1 cellular context compared by ENCODE assay signal in genomic region chr6:105688573-105688972, GRCh38.
TF ChIP-seq lines count a peak whose summit lies in the region.

No MANE protein-coding gene starts in this region.

TF ChIP-seq in GM12878, 131 proteins besides CTCF, POLR2A, EP300 and RAD21 (continued from another document):
- TF ChIP-seq USF2 (IDR thresholded peaks at IDR 0.05; ENCODE audit: borderline replicate concordance, low read depth, low read length) (no peak), PKNOX1 (IDR thresholded peaks at IDR 0.05) (peak; percentile 37; the same call in 1 of the 2 replicates)
